11 cellular contexts compared by ENCODE assay signal in the genomic region with DNA sequence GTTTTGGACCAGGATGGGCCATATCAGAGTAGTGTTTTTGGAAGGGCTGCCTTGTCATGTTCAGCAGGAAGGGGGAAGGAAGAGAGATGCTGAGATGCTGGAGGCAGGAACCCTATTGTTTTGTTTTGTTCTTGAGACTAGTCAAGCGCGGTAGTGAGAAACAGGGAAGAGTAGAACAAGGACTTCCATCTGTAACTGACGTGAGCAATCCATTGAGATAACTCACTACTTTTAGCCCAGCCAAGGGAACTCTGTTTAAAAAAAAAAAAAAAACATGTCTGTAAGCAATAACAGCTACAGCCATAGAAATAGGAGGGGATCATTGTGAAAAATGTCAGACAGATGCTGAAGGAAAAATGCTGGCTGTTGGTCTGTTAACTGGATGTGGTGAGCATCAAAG. TPM values are rescaled to one million over a fixed set of nuclear protein-coding genes. Genes with fewer than 3 reads are reported as not detected.
DNase-seq lines count a peak whose midpoint lies in the region; ATAC-seq and TF ChIP-seq lines count a peak whose summit lies in the region.
"Had no signal": no experiment of that assay in that cellular context is flagged by ENCODE, and none has a peak within 500 bp of the region (broad histone marks: within the 10 kb centered on the region; RNA-seq: fewer than 3 reads in every experiment).

No MANE protein-coding gene starts in this region.

- peak overlapping the region; percentile 84 for H3K27ac ChIP-seq in psoas muscle

- H3K9me3 ChIP-seq in adipocyte (ENCODE audit: control insufficient read depth, low read length) (no peaks in the 10 kb centered on the region), psoas muscle (no peaks in the 10 kb centered on the region)

- no peak for TF ChIP-seq CTCF in AG10803 (conservative IDR thresholded peaks at IDR 0.05; ENCODE audit: low read length)
- no peak for TF ChIP-seq CTCF in psoas muscle (IDR thresholded peaks at IDR 0.05)

- DNase-seq in AG10803 (ENCODE audit: low read depth) (peak; percentile 87), adipocyte (ENCODE audit: low read depth) (peak; percentile 62), fibroblast of the conjunctiva (ENCODE audit: low read depth) (peak; percentile 37), psoas muscle (no peak), NCI-H774 (lab: John Stamatoyannopoulos, UW) (no peak), SIG-M5 treated with dmso at 0.1 percent for 504 hours (lab: John Stamatoyannopoulos, UW; ENCODE audit: unreplicated experiment) (no peak), activated gamma-delta T cell treated with Interleukin-2 at 50 U/mL for 16 hours (no peak)
- DNase-seq: AML-193, EL, GOT3 had no signal

- no peak overlapping the region for H3K9ac ChIP-seq in adipocyte (ENCODE audit: low read length)

- H3K4me1 ChIP-seq in adipocyte (ENCODE audit: control insufficient read depth, insufficient read depth, low read length) (peaks cover 31% of the 10 kb centered on the region), psoas muscle (peaks cover 44% of the 10 kb centered on the region)

- no peak overlapping the region for H3K4me3 ChIP-seq in AG10803 (ENCODE audit: low read length)
- H3K4me3 ChIP-seq in adipocyte (ENCODE audit: low read length): no peak overlapping the region
- peak overlapping the region; percentile 29 for H3K4me3 ChIP-seq in psoas muscle

- intact Hi-C loops in psoas muscle (cut with DNase I): loop anchor here (5.0 kb wide), 2 partner anchors 37 to 43 kb away; no protein-coding TSS in a partner anchor

- H3K36me3 ChIP-seq in adipocyte (ENCODE audit: control insufficient read depth, insufficient read depth, low read length, severe bottlenecking): peaks cover 19% of the 10 kb centered on the region
- peaks cover 0 to 33% of the 10 kb centered on the region in 2 donors for H3K36me3 ChIP-seq in psoas muscle (ENCODE audit: insufficient read depth in 1 of 2, low read depth in 1 of 2)

- no peak for ATAC-seq in psoas muscle
- ATAC-seq in HG03097 (IDR thresholded peaks at IDR 0.05; ENCODE audit: low FRiP score, unreplicated experiment): no peak

- no peaks in the 10 kb centered on the region for H3K27me3 ChIP-seq in adipocyte (replicated peaks; ENCODE audit: control insufficient read depth, insufficient read depth, low read length)
- no peaks in the 10 kb centered on the region for H3K27me3 ChIP-seq in psoas muscle (ENCODE audit: insufficient read depth in 3 of 3, low read length in 2 of 3)

- WGBS in psoas muscle, 3 donors: 41 to 70% (median 57%) methylated on average over 3 of the region's 3 CpGs

RNA-seq across cellular contexts. Expression of gene CD9, which starts 34.0 kb away (rescaled TPM):
- 10 to 100 TPM; 23.0 to 40.2 (median 30.6) TPM for total RNA-seq in psoas muscle
- 10 to 100 TPM; 26.1 to 90.9 (median 45.4) TPM for polyA plus RNA-seq in psoas muscle

Comparison
In these comparisons a context has a peak if more than half of its experiments do, and no peak if none do; other contexts are left out.
1. DNase-seq: peak in AG10803 (single experiment), adipocyte (single experiment) and fibroblast of the conjunctiva (single experiment); none in psoas muscle (0 of 2), NCI-H774 (single experiment), SIG-M5 treated with dmso at 0.1 percent for 504 hours (single experiment) and activated gamma-delta T cell treated with Interleukin-2 at 50 U/mL for 16 hours (single experiment).